8 cellular contexts compared by ENCODE assay signal in genomic region chr12:51025182-51025747, GRCh38. TPM values are rescaled to one million over a fixed set of nuclear protein-coding genes. Genes with fewer than 3 reads are reported as not detected.
DNase-seq lines count a peak whose midpoint lies in the region; ATAC-seq lines count a peak whose summit lies in the region.

No MANE protein-coding gene starts in this region.

- H3K27ac ChIP-seq in thymus (ENCODE audit: low read depth): peak overlapping the region; percentile 99

- no peaks in the 10 kb centered on the region for H3K9me3 ChIP-seq in thymus (ENCODE audit: control insufficient read depth)

- no peaks in the 10 kb centered on the region for H3K27me3 ChIP-seq in thymus (ENCODE audit: control insufficient read depth, insufficient read depth)

- WGBS in thymus: 6% methylated on average over 5 of the region's 5 CpGs

- peak overlapping the region; percentile 89 for H3K4me3 Mint-ChIP-seq in activated CD4-positive, alpha-beta T cell treated with anti-CD3 and anti-CD28 coated beads, Interleukin-2, amount 10 ng/mL, durations not matched to agents 7 days and 5 days
- peak overlapping the region; percentile 98 for H3K4me3 Mint-ChIP-seq in activated T-helper 2 cell treated with anti-CD3 and anti-CD28 coated beads, Interferon-gamma antibody, Interleukin-2, Interleukin-4, amounts not matched to agents 10 μg/mL and 5 μg/mL and 100 μg/mL, durations not matched to agents 14 hours and 24 hours and 36 hours (ENCODE audit: low read depth)

- no peak for ATAC-seq in HG03442 (IDR thresholded peaks at IDR 0.05; ENCODE audit: unreplicated experiment)

- no peaks in the 10 kb centered on the region for H3K36me3 ChIP-seq in thymus (ENCODE audit: control insufficient read depth, insufficient read depth)

- peaks cover 5% of the 10 kb centered on the region for H3K36me3 Mint-ChIP-seq in activated CD4-positive, alpha-beta T cell treated with anti-CD3 and anti-CD28 coated beads, Interleukin-2, amount 10 ng/mL, durations not matched to agents 7 days and 5 days (ENCODE audit: low read depth)
- H3K36me3 Mint-ChIP-seq in activated T-helper 2 cell treated with anti-CD3 and anti-CD28 coated beads, Interferon-gamma antibody, Interleukin-2, Interleukin-4, amounts not matched to agents 10 μg/mL and 5 μg/mL and 100 μg/mL, durations not matched to agents 14 hours and 24 hours and 36 hours (ENCODE audit: low read depth): peaks cover 22% of the 10 kb centered on the region

- peak overlapping the region; percentile 96 for H3K27ac Mint-ChIP-seq in activated CD4-positive, alpha-beta T cell treated with anti-CD3 and anti-CD28 coated beads, Interleukin-2, amount 10 ng/mL, durations not matched to agents 7 days and 5 days
- H3K27ac Mint-ChIP-seq in activated T-helper 2 cell treated with anti-CD3 and anti-CD28 coated beads, Interferon-gamma antibody, Interleukin-2, Interleukin-4, amounts not matched to agents 10 μg/mL and 5 μg/mL and 100 μg/mL, durations not matched to agents 14 hours and 24 hours and 36 hours: peak overlapping the region; percentile 100

- CTCF ChIA-PET in activated CD4-positive, alpha-beta T cell treated with anti-CD3 and anti-CD28 coated beads, Interleukin-2, amount 10 ng/mL, durations not matched to agents 7 days and 5 days (lab: Charles Lee): no interaction called here

- H3K4me1 Mint-ChIP-seq in activated CD4-positive, alpha-beta T cell treated with anti-CD3 and anti-CD28 coated beads, Interleukin-2, amount 10 ng/mL, durations not matched to agents 7 days and 5 days: peaks cover 61% of the 10 kb centered on the region
- H3K4me1 Mint-ChIP-seq in activated T-helper 2 cell treated with anti-CD3 and anti-CD28 coated beads, Interferon-gamma antibody, Interleukin-2, Interleukin-4, amounts not matched to agents 10 μg/mL and 5 μg/mL and 100 μg/mL, durations not matched to agents 14 hours and 24 hours and 36 hours (ENCODE audit: low read depth): peaks cover 52% of the 10 kb centered on the region

- POLR2A ChIA-PET in activated CD4-positive, alpha-beta T cell treated with anti-CD3 and anti-CD28 coated beads, Interleukin-2, amount 10 ng/mL, durations not matched to agents 7 days and 5 days (lab: Charles Lee): no interaction called here

- intact Hi-C loops in activated T-helper 2 cell treated with anti-CD3 and anti-CD28 coated beads, Interferon-gamma antibody, Interleukin-2, Interleukin-4, amounts not matched to agents 10 μg/mL and 5 μg/mL and 100 μg/mL, durations not matched to agents 14 hours and 24 hours and 36 hours (cut with micrococcal nuclease): loop anchor here (1.0 to 10.0 kb wide), 6 partner anchors 23 to 520 kb away; partner anchors contain the start of genes CSRNP2, DIP2B and LETMD1

- DNase-seq in activated CD4-positive, alpha-beta T cell treated with anti-CD3 and anti-CD28 coated beads, Interleukin-2, amount 10 ng/mL, durations not matched to agents 7 days and 5 days: no peak
- no peak for DNase-seq in activated CD4-positive, alpha-beta T cell treated with anti-CD3 and anti-CD28 coated beads, Interleukin-2, amount 50 U/mL, for 4 hours
- DNase-seq in activated T-helper 2 cell treated with anti-CD3 and anti-CD28 coated beads, Interferon-gamma antibody, Interleukin-2, Interleukin-4, amounts not matched to agents 10 μg/mL and 5 μg/mL and 100 μg/mL, durations not matched to agents 14 hours and 24 hours and 36 hours (ENCODE audit: low spot score): no peak
- DNase-seq in iris pigment epithelial cell (ENCODE audit: low read depth) (peak; percentile 15), 8988T (no peak), SW480 (ENCODE audit: low spot score) (no peak)

- peaks cover 35% of the 10 kb centered on the region for H3K4me1 ChIP-seq in thymus (ENCODE audit: control insufficient read depth, insufficient read depth, low read length)

- H3K4me3 ChIP-seq in thymus (ENCODE audit: low read length): peak overlapping the region; percentile 87

- H3K27me3 Mint-ChIP-seq in activated CD4-positive, alpha-beta T cell treated with anti-CD3 and anti-CD28 coated beads, Interleukin-2, amount 10 ng/mL, durations not matched to agents 7 days and 5 days: peaks cover 7% of the 10 kb centered on the region
- H3K27me3 Mint-ChIP-seq in activated T-helper 2 cell treated with anti-CD3 and anti-CD28 coated beads, Interferon-gamma antibody, Interleukin-2, Interleukin-4, amounts not matched to agents 10 μg/mL and 5 μg/mL and 100 μg/mL, durations not matched to agents 14 hours and 24 hours and 36 hours (ENCODE audit: low read depth): peaks cover 7% of the 10 kb centered on the region

- no peaks in the 10 kb centered on the region for H3K9me3 Mint-ChIP-seq in activated CD4-positive, alpha-beta T cell treated with anti-CD3 and anti-CD28 coated beads, Interleukin-2, amount 10 ng/mL, durations not matched to agents 7 days and 5 days
- no peaks in the 10 kb centered on the region for H3K9me3 Mint-ChIP-seq in activated T-helper 2 cell treated with anti-CD3 and anti-CD28 coated beads, Interferon-gamma antibody, Interleukin-2, Interleukin-4, amounts not matched to agents 10 μg/mL and 5 μg/mL and 100 μg/mL, durations not matched to agents 14 hours and 24 hours and 36 hours

RNA-seq across cellular contexts. Expression of gene SLC11A2, which starts 0.9 kb away (rescaled TPM):
- 10 to 100 TPM; 36.0 to 37.4 TPM for total RNA-seq in activated CD4-positive, alpha-beta T cell treated with anti-CD3 and anti-CD28 coated beads, Interleukin-2, amount 10 ng/mL, durations not matched to agents 7 days and 5 days
- 56.6 and 62.9 TPM in 2 replicates for total RNA-seq in activated T-helper 2 cell treated with anti-CD3 and anti-CD28 coated beads, Interferon-gamma antibody, Interleukin-2, Interleukin-4, amounts not matched to agents 10 μg/mL and 5 μg/mL and 100 μg/mL, durations not matched to agents 14 hours and 24 hours and 36 hours
- polyA plus RNA-seq in thymus: 30.0 TPM

RNA-seq across cellular contexts. Expression of gene LETMD1, which starts 22.9 kb away (rescaled TPM):
- total RNA-seq in activated CD4-positive, alpha-beta T cell treated with anti-CD3 and anti-CD28 coated beads, Interleukin-2, amount 10 ng/mL, durations not matched to agents 7 days and 5 days: 10 to 100 TPM; 66.3 to 68.6 TPM
- 61.0 and 63.1 TPM in 2 replicates for total RNA-seq in activated T-helper 2 cell treated with anti-CD3 and anti-CD28 coated beads, Interferon-gamma antibody, Interleukin-2, Interleukin-4, amounts not matched to agents 10 μg/mL and 5 μg/mL and 100 μg/mL, durations not matched to agents 14 hours and 24 hours and 36 hours
- 78.8 TPM for polyA plus RNA-seq in thymus

RNA-seq across cellular contexts. Expression of gene CSRNP2, which starts 58.1 kb away (rescaled TPM):
- total RNA-seq in activated CD4-positive, alpha-beta T cell treated with anti-CD3 and anti-CD28 coated beads, Interleukin-2, amount 10 ng/mL, durations not matched to agents 7 days and 5 days: 10 to 100 TPM; 13.6 to 17.0 TPM
- 28.3 and 31.2 TPM in 2 replicates for total RNA-seq in activated T-helper 2 cell treated with anti-CD3 and anti-CD28 coated beads, Interferon-gamma antibody, Interleukin-2, Interleukin-4, amounts not matched to agents 10 μg/mL and 5 μg/mL and 100 μg/mL, durations not matched to agents 14 hours and 24 hours and 36 hours
- 16.7 TPM for polyA plus RNA-seq in thymus
